ENCODE assay signal across 8 cellular contexts in the genomic region with DNA sequence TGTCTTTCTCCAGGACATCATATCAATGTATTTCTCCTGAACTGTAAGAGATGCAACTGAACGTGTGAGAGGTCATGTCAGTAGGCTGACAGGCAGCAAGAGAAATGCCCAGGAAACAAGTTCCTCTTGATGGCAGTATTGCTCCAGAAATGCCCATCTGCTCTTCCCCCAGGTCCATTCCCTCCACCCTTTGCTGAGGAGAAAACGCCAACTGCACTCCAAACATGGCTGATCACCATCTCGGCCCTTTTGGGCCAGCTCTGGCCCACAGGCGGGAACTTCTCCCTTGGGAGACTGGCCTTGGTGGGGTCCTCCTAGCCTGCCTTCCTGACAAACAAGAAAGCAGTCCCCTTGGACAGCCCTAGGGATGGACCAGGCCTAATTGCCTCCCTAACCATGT.
DNase-seq lines count a peak whose midpoint lies in the region; ATAC-seq, FAIRE-seq and TF ChIP-seq lines count a peak whose summit lies in the region.

No MANE protein-coding gene starts in this region.

- no peak for TF ChIP-seq POLR2A in GM12892 (IDR thresholded peaks at IDR 0.05; ENCODE audit: low read depth, low read length)

- H3K4me2 ChIP-seq in neural progenitor cell = no peak overlapping the region

- FAIRE-seq in GM12892 (lab: Jason Lieb, UNC) = peak; percentile 84

- no peak for ATAC-seq in HG03378 (IDR thresholded peaks at IDR 0.05; ENCODE audit: unreplicated experiment)
- ATAC-seq in activated CD8-positive, alpha-beta memory T cell treated with anti-CD3 and anti-CD28 coated beads, Interleukin-2, amount 10 ng/mL, durations not matched to agents 7 days and 5 days = no peak

- CTCF ChIA-PET in CD8-positive, alpha-beta memory T cell (lab: Charles Lee) = no interaction called here
- CTCF ChIA-PET in activated CD8-positive, alpha-beta memory T cell treated with anti-CD3 and anti-CD28 coated beads, Interleukin-2, amount 10 ng/mL, durations not matched to agents 7 days and 5 days (lab: Charles Lee) = no interaction called here

- H3K36me3 ChIP-seq in WERI-Rb-1 (no peaks in the 10 kb centered on the region), neural progenitor cell (no peaks in the 10 kb centered on the region)
- H3K36me3 ChIP-seq in CD8-positive, alpha-beta memory T cell (ENCODE audit: insufficient read depth, low read length) = no peaks in the 10 kb centered on the region

- H3K36me3 Mint-ChIP-seq in neural progenitor cell = peaks cover 55% of the 10 kb centered on the region
- H3K36me3 Mint-ChIP-seq in CD8-positive, alpha-beta memory T cell = no peaks in the 10 kb centered on the region
- H3K36me3 Mint-ChIP-seq in activated CD8-positive, alpha-beta memory T cell treated with anti-CD3 and anti-CD28 coated beads, Interleukin-2, amount 10 ng/mL, durations not matched to agents 7 days and 5 days = no peaks in the 10 kb centered on the region

- peaks cover 5% of the 10 kb centered on the region for H3K27me3 Mint-ChIP-seq in neural progenitor cell (ENCODE audit: insufficient read depth, low read depth)
- peaks cover 0 to 3% of the 10 kb centered on the region in 2 donors for H3K27me3 Mint-ChIP-seq in CD8-positive, alpha-beta memory T cell
- no peaks in the 10 kb centered on the region for H3K27me3 Mint-ChIP-seq in activated CD8-positive, alpha-beta memory T cell treated with anti-CD3 and anti-CD28 coated beads, Interleukin-2, amount 10 ng/mL, durations not matched to agents 7 days and 5 days

- no peak overlapping the region for H3K9ac ChIP-seq in neural progenitor cell

- peaks cover 30% of the 10 kb centered on the region for H4K20me1 ChIP-seq in neural progenitor cell (ENCODE audit: low read depth)

- H3K4me3 ChIP-seq in WERI-Rb-1 (ENCODE audit: low read depth, low read length) (peak overlapping the region; percentile 47), neural progenitor cell (no peak overlapping the region)
- no peak overlapping the region for H3K4me3 ChIP-seq in CD8-positive, alpha-beta memory T cell (ENCODE audit: low read length)

- TF ChIP-seq CTCF in WERI-Rb-1 (IDR thresholded peaks at IDR 0.05; ENCODE audit: low read depth, low read length) (peak; percentile 79), neural progenitor cell (IDR thresholded peaks at IDR 0.05) (peak; percentile 36)

- no peaks in the 10 kb centered on the region for H3K4me1 ChIP-seq in neural progenitor cell
- no peaks in the 10 kb centered on the region for H3K4me1 ChIP-seq in CD8-positive, alpha-beta memory T cell (ENCODE audit: insufficient read depth, low read length)

- no peak overlapping the region for H3K4me3 Mint-ChIP-seq in neural progenitor cell
- H3K4me3 Mint-ChIP-seq in CD8-positive, alpha-beta memory T cell = peak overlapping the region in 2 of 7 donors; percentile 4 to 7
- no peak overlapping the region for H3K4me3 Mint-ChIP-seq in activated CD8-positive, alpha-beta memory T cell treated with anti-CD3 and anti-CD28 coated beads, Interleukin-2, amount 10 ng/mL, durations not matched to agents 7 days and 5 days

- H2AFZ ChIP-seq in neural progenitor cell (replicated peaks) = no peak overlapping the region

- H3K79me2 ChIP-seq in neural progenitor cell (ENCODE audit: low read depth) = peaks cover 18% of the 10 kb centered on the region

- H3K27me3 ChIP-seq in WERI-Rb-1 (ENCODE audit: insufficient read depth, low read depth, severe bottlenecking) (no peaks in the 10 kb centered on the region), neural progenitor cell (no peaks in the 10 kb centered on the region)
- no peaks in the 10 kb centered on the region for H3K27me3 ChIP-seq in CD8-positive, alpha-beta memory T cell (ENCODE audit: insufficient read depth, low read length, poor library complexity, severe bottlenecking)

- peaks cover 76% of the 10 kb centered on the region for H3K9me3 Mint-ChIP-seq in neural progenitor cell
- peaks cover 0 to 2% (median 0%) of the 10 kb centered on the region in 5 donors for H3K9me3 Mint-ChIP-seq in CD8-positive, alpha-beta memory T cell
- H3K9me3 Mint-ChIP-seq in activated CD8-positive, alpha-beta memory T cell treated with anti-CD3 and anti-CD28 coated beads, Interleukin-2, amount 10 ng/mL, durations not matched to agents 7 days and 5 days (ENCODE audit: low read depth) = peaks cover 5% of the 10 kb centered on the region

- H3K9me3 ChIP-seq in WERI-Rb-1 (ENCODE audit: severe bottlenecking) (no peaks in the 10 kb centered on the region), neural progenitor cell (ENCODE audit: low read depth) (no peaks in the 10 kb centered on the region)
- H3K9me3 ChIP-seq in CD8-positive, alpha-beta memory T cell (ENCODE audit: low read length) = no peaks in the 10 kb centered on the region

- in situ Hi-C loops in KBM-7 (cut with MboI; ENCODE audit: low pct_unique_long_range_greater_than_20kb, low sequenced_read_pairs) = no loop called here

- DNase-seq in GM12892 (ENCODE audit: insufficient read length) = no peak
- DNase-seq in KBM-7 = peak; percentile 19
- DNase-seq in WERI-Rb-1 = peak; percentile 78
- peak; percentile 13 for DNase-seq in neural progenitor cell (ENCODE audit: low spot score)
- no peak for DNase-seq in CD8-positive, alpha-beta memory T cell
- DNase-seq in activated CD8-positive, alpha-beta memory T cell treated with anti-CD3 and anti-CD28 coated beads, Interleukin-2, amount 10 ng/mL, durations not matched to agents 7 days and 5 days = no peak
- no peak for DNase-seq in activated effector memory CD4-positive, alpha-beta T cell treated with Interleukin-2 at 50 U/mL for 16 hours

- peaks cover 6% of the 10 kb centered on the region for H3F3A ChIP-seq in neural progenitor cell (ENCODE audit: low read depth)

- no peaks in the 10 kb centered on the region for H3K4me1 Mint-ChIP-seq in neural progenitor cell
- peaks cover 0 to 2% (median 0%) of the 10 kb centered on the region in 3 donors for H3K4me1 Mint-ChIP-seq in CD8-positive, alpha-beta memory T cell
- no peaks in the 10 kb centered on the region for H3K4me1 Mint-ChIP-seq in activated CD8-positive, alpha-beta memory T cell treated with anti-CD3 and anti-CD28 coated beads, Interleukin-2, amount 10 ng/mL, durations not matched to agents 7 days and 5 days

- peak overlapping the region; percentile 79 for H3K27ac ChIP-seq in WERI-Rb-1
- H3K27ac ChIP-seq in neural progenitor cell = no peak overlapping the region
- H3K27ac ChIP-seq in CD8-positive, alpha-beta memory T cell (ENCODE audit: low read depth, low read length) = no peak overlapping the region

- H3K27ac Mint-ChIP-seq in neural progenitor cell = no peak overlapping the region
- no peak overlapping the region for H3K27ac Mint-ChIP-seq in CD8-positive, alpha-beta memory T cell
- H3K27ac Mint-ChIP-seq in activated CD8-positive, alpha-beta memory T cell treated with anti-CD3 and anti-CD28 coated beads, Interleukin-2, amount 10 ng/mL, durations not matched to agents 7 days and 5 days = no peak overlapping the region

- POLR2A ChIA-PET in CD8-positive, alpha-beta memory T cell (lab: Charles Lee) = no interaction called here

Comparison
In these comparisons a context has a peak if more than half of its experiments do, and no peak if none do; other contexts are left out.
1. DNase-seq: peak in KBM-7 (single experiment), WERI-Rb-1 (single experiment) and neural progenitor cell (single experiment); none in GM12892 (single experiment), CD8-positive, alpha-beta memory T cell (0 of 5), activated CD8-positive, alpha-beta memory T cell treated with anti-CD3 and anti-CD28 coated beads, Interleukin-2, amount 10 ng/mL, durations not matched to agents 7 days and 5 days (single experiment) and activated effector memory CD4-positive, alpha-beta T cell treated with Interleukin-2 at 50 U/mL for 16 hours (single experiment).